ENCODE assay signal across 11 cellular contexts in genomic region chr2:21267232-21267835, GRCh38.
"Had no signal": no experiment of that assay in that cellular context is flagged by ENCODE, and none has a peak within 500 bp of the region (broad histone marks: within the 10 kb centered on the region; RNA-seq: fewer than 3 reads in every experiment).

No MANE protein-coding gene starts in this region.

- H3K4me1 ChIP-seq: thyroid gland had no signal

- H3K27me3 ChIP-seq: ovary, thyroid gland, vagina had no signal

- H3K4me3 ChIP-seq: ovary, thyroid gland, vagina had no signal

- H3K27ac ChIP-seq: ovary, thyroid gland, vagina had no signal

- ATAC-seq: left lobe of liver; stimulated activated naive CD8-positive, alpha-beta T cell treated with anti-CD3 and anti-CD28 coated beads, Interleukin-15, amount 100 ng/mL, for 72 hours; WTC11 had no signal

- H3K36me3 ChIP-seq: ovary, thyroid gland, vagina had no signal

- DNase-seq: activated CD4-positive, alpha-beta T cell treated with anti-CD3 and anti-CD28 coated beads for 48 hours; activated naive CD4-positive, alpha-beta T cell treated with anti-CD3 and anti-CD28 coated beads, Interleukin-2, amount 10 ng/mL, durations not matched to agents 7 days and 5 days; central memory CD4-positive, alpha-beta T cell; ovary; stimulated activated CD4-positive, alpha-beta T cell treated with anti-CD3 and anti-CD28 coated beads, Interleukin-15, amount 100 ng/mL, for 24 hours; stimulated activated CD4-positive, alpha-beta T cell treated with anti-CD3 and anti-CD28 coated beads, Interleukin-4, amount 100 ng/mL, for 24 hours; stimulated activated naive CD8-positive, alpha-beta T cell treated with anti-CD3 and anti-CD28 coated beads, Interleukin-15, amount 100 ng/mL, for 72 hours; thyroid gland had no signal

- H3K9me3 ChIP-seq: ovary, thyroid gland, vagina had no signal
